ENCODE assay signal across 10 cellular contexts in the genomic region with DNA sequence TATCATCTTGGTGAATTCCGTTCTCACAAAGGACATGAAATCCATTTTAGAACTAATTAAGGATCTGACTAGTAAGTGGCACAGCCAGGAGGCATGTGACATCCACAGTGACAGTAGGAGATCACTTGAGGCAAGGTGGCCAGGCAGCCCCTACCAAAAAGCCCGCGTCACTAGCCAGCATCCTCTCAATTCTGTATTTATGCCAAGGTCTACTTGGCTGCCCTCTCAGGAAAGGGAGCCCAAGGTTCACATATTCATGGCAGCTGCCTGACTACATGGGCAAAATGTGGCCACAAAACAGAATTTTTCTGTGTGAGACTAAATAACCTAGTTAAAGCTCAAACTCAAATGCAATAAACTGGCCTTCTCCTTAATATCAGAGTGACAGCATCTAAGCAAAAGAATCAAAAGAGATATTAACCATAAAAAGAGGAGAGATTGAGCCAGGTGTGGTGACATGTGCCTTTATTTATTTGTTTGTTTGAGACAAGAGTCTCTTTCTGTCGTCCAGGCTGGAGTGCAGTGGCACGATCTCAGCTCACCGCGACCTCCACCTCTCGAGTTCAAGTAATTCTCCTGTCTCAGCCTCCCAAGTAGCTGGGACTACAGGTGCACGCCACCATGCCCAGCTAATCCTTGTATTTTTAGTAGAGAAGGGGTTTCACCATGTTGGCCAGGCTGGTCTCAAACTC.
"Had no signal": no experiment of that assay in that cellular context is flagged by ENCODE, and none has a peak within 500 bp of the region (broad histone marks: within the 10 kb centered on the region; RNA-seq: fewer than 3 reads in every experiment).

No MANE protein-coding gene starts in this region.

- H3K4me3 ChIP-seq: cardiac muscle cell, esophagus muscularis mucosa, lung, stomach, thoracic aorta had no signal

- H3K27ac ChIP-seq: cardiac muscle cell, esophagus muscularis mucosa, stomach, thoracic aorta had no signal

- H3K4me3 Mint-ChIP-seq: nephron had no signal

- H3K36me3 ChIP-seq: cardiac muscle cell, esophagus muscularis mucosa, stomach, thoracic aorta had no signal

- H3K4me1 Mint-ChIP-seq: nephron had no signal

- H3K27me3 ChIP-seq: cardiac muscle cell, esophagus muscularis mucosa had no signal

- H3K27ac Mint-ChIP-seq: nephron had no signal

- DNase-seq: glutamatergic neuron; stimulated activated CD4-positive, alpha-beta T cell treated with anti-CD3 and anti-CD28 coated beads, Interleukin-4, amount 100 ng/mL, for 24 hours; stomach; SW 1271; T-helper 9 cell had no signal

- H3K4me1 ChIP-seq: esophagus muscularis mucosa, stomach had no signal

- H3K9me3 ChIP-seq: esophagus muscularis mucosa, stomach, thoracic aorta had no signal
